ENCODE assay signal across 9 cellular contexts in genomic region chr5:58871648-58872242, GRCh38.
DNase-seq lines count a peak whose midpoint lies in the region; ATAC-seq, FAIRE-seq and TF ChIP-seq lines count a peak whose summit lies in the region.
"Had no signal": no experiment of that assay in that cellular context is flagged by ENCODE, and none has a peak within 500 bp of the region (broad histone marks: within the 10 kb centered on the region; RNA-seq: fewer than 3 reads in every experiment).

No MANE protein-coding gene starts in this region.

- no peaks in the 10 kb centered on the region for H3K9me3 Mint-ChIP-seq in endodermal cell

- intact Hi-C loops in A673 (cut with micrococcal nuclease; ENCODE audit: unreplicated experiment) (loop anchor here (5.0 kb wide), 1 partner anchor 926 kb away; no protein-coding TSS in a partner anchor), pancreas (cut with DNase I) (no loop called here)

- H3K4me3 Mint-ChIP-seq in endodermal cell = no peak overlapping the region

- CTCF ChIA-PET in A673 (lab: Charles Lee) = no interaction called here

- H3K9ac ChIP-seq in endodermal cell (ENCODE audit: extremely low read depth, low read length, poor library complexity, severe bottlenecking) = no peak overlapping the region

- BruUV-seq in A673 (replicated peaks; lab: Mats Ljungman, UMichigan) = no TSS peak

- in situ Hi-C loops in GM13976 (cut with MboI; ENCODE audit: low sequenced_read_pairs, unreplicated experiment) = no loop called here

- H3K4me1 Mint-ChIP-seq in endodermal cell = peaks cover 2% of the 10 kb centered on the region

- H3K4me1 ChIP-seq in A673 (ENCODE audit: insufficient read depth, low read length, poor library complexity, severe bottlenecking) (no peaks in the 10 kb centered on the region), endodermal cell (ENCODE audit: control insufficient read depth, insufficient read depth, low read length) (no peaks in the 10 kb centered on the region), pancreas (no peaks in the 10 kb centered on the region)

- peak; percentile 60 for DNase-seq in A673 (ENCODE audit: low spot score)
- DNase-seq in ELF-1 (ENCODE audit: low read depth, low spot score) = peak; percentile 5
- DNase-seq in RPMI8226 = peak; percentile 42
- peak; percentile 65 for DNase-seq in endodermal cell
- DNase-seq in pancreas = peak in 1 of 6 donors; percentile 28
- no peak for DNase-seq in GM13976 (ENCODE audit: low spot score)

- no peak overlapping the region for H3K27ac Mint-ChIP-seq in endodermal cell

- H3K36me3 Mint-ChIP-seq in endodermal cell (ENCODE audit: low read depth) = no peaks in the 10 kb centered on the region

- H3K4me3 ChIP-seq in A673 (ENCODE audit: low read depth, low read length, poor library complexity, severe bottlenecking) (no peak overlapping the region), endodermal cell (ENCODE audit: low read length) (no peak overlapping the region), pancreas (no peak overlapping the region)
- H3K4me3 ChIP-seq: lung had no signal

- ATAC-seq in HG02678 (IDR thresholded peaks at IDR 0.05; ENCODE audit: unreplicated experiment) (peak; percentile 77), pancreas (peak in 3 of 4 donors; percentile 57 to 73 (median 70)), HG03135 (IDR thresholded peaks at IDR 0.05; ENCODE audit: unreplicated experiment) (no peak)

- peak; percentile 70 for TF ChIP-seq CTCF in A673 (conservative IDR thresholded peaks at IDR 0.05; ENCODE audit: low read depth, low read length)
- peak; percentile 90 for TF ChIP-seq CTCF in endodermal cell (conservative IDR thresholded peaks at IDR 0.05)
- TF ChIP-seq CTCF in pancreas (IDR thresholded peaks at IDR 0.05) = peak; percentile 21 to 53 (median 48)
- no peak for TF ChIP-seq CTCF in GM13976 (IDR thresholded peaks at IDR 0.05; ENCODE audit: borderline replicate concordance, control extremely low read depth, extremely low read depth, insufficient read depth, missing control alignments)

- H3K36me3 ChIP-seq in A673 (ENCODE audit: insufficient read depth, low read length, poor library complexity, severe bottlenecking) (no peaks in the 10 kb centered on the region), endodermal cell (ENCODE audit: control insufficient read depth, insufficient read depth, low read length) (no peaks in the 10 kb centered on the region), pancreas (no peaks in the 10 kb centered on the region)

- POLR2A ChIA-PET in A673 (lab: Charles Lee; ENCODE audit: low non-redundant PET) = no interaction called here

- H3K27me3 ChIP-seq in A673 (replicated peaks; ENCODE audit: insufficient read depth, low read depth, low read length, poor library complexity) = peaks cover 9% of the 10 kb centered on the region
- no peaks in the 10 kb centered on the region for H3K27me3 ChIP-seq in endodermal cell (ENCODE audit: control insufficient read depth, insufficient read depth, low read length, poor library complexity, severe bottlenecking)
- no peaks in the 10 kb centered on the region for H3K27me3 ChIP-seq in pancreas

- H3K27me3 Mint-ChIP-seq in endodermal cell (ENCODE audit: insufficient read depth) = peaks cover 4% of the 10 kb centered on the region

- no peaks in the 10 kb centered on the region for H3K9me3 ChIP-seq in A673 (ENCODE audit: low read depth, low read length, poor library complexity, severe bottlenecking)
- H3K9me3 ChIP-seq in endodermal cell (ENCODE audit: control insufficient read depth, low read length) = no peaks in the 10 kb centered on the region
- no peaks in the 10 kb centered on the region for H3K9me3 ChIP-seq in pancreas

- no peak for FAIRE-seq in pancreas (lab: Jason Lieb, UNC)

- 74 to 86% methylated on average over 1 to 3 of the region's 3 CpGs for WGBS in endodermal cell (ENCODE audit: insufficient coverage in 1 of 2, insufficient read length in 1 of 2), 2 experiments
- WGBS in pancreas, 2 donors = 48 to 52% methylated on average over 3 of the region's 3 CpGs

- H3K27ac ChIP-seq in A673 (ENCODE audit: low read depth, low read length, poor library complexity, severe bottlenecking) (no peak overlapping the region), endodermal cell (ENCODE audit: low read depth, low read length) (no peak overlapping the region), pancreas (no peak overlapping the region)
